In genomic region chr20:24332956-24333355, GRCh38 we compare ENCODE assay signal across 34 cellular contexts.
"Had no signal": no experiment of that assay in that cellular context is flagged by ENCODE, and none has a peak within 500 bp of the region (broad histone marks: within the 10 kb centered on the region; RNA-seq: fewer than 3 reads in every experiment).

No MANE protein-coding gene starts in this region.

- H3K36me3 ChIP-seq: ascending aorta, MG63, Peyer's patch, WERI-Rb-1 had no signal

- H3K27me3 ChIP-seq: ascending aorta, MG63, Peyer's patch had no signal

- H3K9me3 ChIP-seq: ascending aorta, MG63, Peyer's patch had no signal

- H3K4me3 ChIP-seq: ascending aorta, K562, MG63, Peyer's patch had no signal

- DNase-seq: activated CD4-positive, alpha-beta memory T cell treated with anti-CD3 and anti-CD28 coated beads, Interleukin-2, amount 10 ng/mL, durations not matched to agents 7 days and 5 days; activated CD4-positive, alpha-beta T cell treated with anti-CD3 and anti-CD28 coated beads for 1 hour; activated CD4-positive, alpha-beta T cell treated with anti-CD3 and anti-CD28 coated beads for 48 hours; activated CD4-positive, CD25-positive, alpha-beta regulatory T cell; activated CD8-positive, alpha-beta memory T cell treated with anti-CD3 and anti-CD28 coated beads for 24 hours; activated CD8-positive, alpha-beta memory T cell treated with anti-CD3 and anti-CD28 coated beads, Interleukin-2, amount 10 ng/mL, durations not matched to agents 7 days and 5 days; activated CD8-positive, alpha-beta memory T cell treated with anti-CD3 and anti-CD28 coated beads, Interleukin-2, amount 50 U/mL, for 48 hours; activated effector memory CD4-positive, alpha-beta T cell treated with Interleukin-2 at 50 U/mL for 16 hours; activated naive CD4-positive, alpha-beta T cell treated with anti-CD3 and anti-CD28 coated beads, Interleukin-2, amount 10 ng/mL, durations not matched to agents 7 days and 5 days; activated T-cell treated with anti-CD3 and anti-CD28 coated beads, Interleukin-2, amount 50 U/mL, for 48 hours; amygdala; caudate nucleus; MG63; NCI-H1048; NCI-H1105 treated with DMSO at 0.1 percent for 48 hours; NCI-H1436; NCI-H1694; NCI-H1930; NCI-H2081 treated with DMSO at 0.1 percent for 48 hours; NCI-H226; NCI-H446 treated with DMSO at 0.1 percent for 48 hours; NCI-H526; NCI-H748 treated with DMSO at 0.1 percent for 48 hours; NK-92 treated with Interleukin-12 subunit alpha and Interleukin-12 subunit beta, amount 100 ng/mL, for 24 hours; PC-3; Peyer's patch; SIG-M5; T-helper 1 cell; T-helper 2 cell; T-helper 9 cell; WERI-Rb-1 had no signal

- H3K27ac ChIP-seq: ascending aorta, Peyer's patch, RWPE1, WERI-Rb-1 had no signal

- H3K4me1 ChIP-seq: ascending aorta, Peyer's patch had no signal
